In the genomic region with DNA sequence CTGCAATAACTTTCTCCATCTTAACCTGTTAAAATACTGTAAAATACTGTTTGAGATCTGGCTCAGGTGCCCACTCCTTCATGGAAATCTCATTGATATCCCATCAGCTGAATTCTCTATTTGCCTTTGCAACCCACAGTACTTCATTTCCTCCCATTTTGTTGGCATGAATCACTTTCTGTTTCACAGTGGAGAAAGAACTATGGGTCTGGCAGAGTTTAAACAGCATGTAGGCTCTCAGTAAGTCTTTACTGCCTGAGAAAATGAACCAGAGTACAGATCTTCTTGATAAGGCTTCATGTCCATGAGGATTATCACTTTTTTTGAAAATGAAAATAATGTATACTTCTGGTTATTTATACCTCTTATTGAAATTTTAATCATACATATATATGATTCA, we compare ENCODE assay signal across 27 cellular contexts.
DNase-seq lines count a peak whose midpoint lies in the region; ATAC-seq and TF ChIP-seq lines count a peak whose summit lies in the region.
"Had no signal": no experiment of that assay in that cellular context is flagged by ENCODE, and none has a peak within 500 bp of the region (broad histone marks: within the 10 kb centered on the region; RNA-seq: fewer than 3 reads in every experiment).

No MANE protein-coding gene starts in this region.

- DNase-seq in DMS53 treated with DMSO at 0.1 percent for 48 hours (lab: John Stamatoyannopoulos, UW; ENCODE audit: unreplicated experiment) (peak; percentile 9), NCI-H226 (peak; percentile 21), epithelial cell of esophagus (ENCODE audit: low read depth) (peak; percentile 12), left lobe of liver (ENCODE audit: low spot score) (no peak), gastrocnemius medialis (no peak), AML-193 (lab: John Stamatoyannopoulos, UW) (no peak), smooth muscle cell (lab: John Stamatoyannopoulos, UW; ENCODE audit: unreplicated experiment) (no peak), anterior cingulate cortex (lab: John Stamatoyannopoulos, UW) (no peak)
- DNase-seq: activated CD4-positive, alpha-beta T cell treated with anti-CD3 and anti-CD28 coated beads for 1 hour; activated CD8-positive, alpha-beta T cell treated with anti-CD3 and anti-CD28 coated beads, Interleukin-2, amount 10 ng/mL, durations not matched to agents 7 days and 5 days; activated effector memory CD4-positive, alpha-beta T cell treated with anti-CD3 and anti-CD28 coated beads, Interleukin-2, amount 50 U/mL, for 16 hours; activated naive CD8-positive, alpha-beta T cell treated with anti-CD3 and anti-CD28 coated beads, Interleukin-2, amount 10 ng/mL, durations not matched to agents 7 days and 5 days; activated T-cell treated with anti-CD3 and anti-CD28 coated beads for 4 hours; CD4-positive, alpha-beta T cell; dermis blood vessel endothelial cell; GOT3; NCI-H1694; NCI-H2171; ovary; RPMI8226; stimulated activated naive CD8-positive, alpha-beta T cell treated with anti-CD3 and anti-CD28 coated beads, Interleukin-15, Interleukin-2, amounts not matched to agents 100 U/mL and 50 U/mL, for 24 hours; uterus had no signal

- TF ChIP-seq POLR2A in gastrocnemius medialis (IDR thresholded peaks at IDR 0.05): no peak

- H3K27me3 ChIP-seq in gastrocnemius medialis (no peaks in the 10 kb centered on the region), smooth muscle cell (ENCODE audit: low read depth) (no peaks in the 10 kb centered on the region)
- H3K27me3 ChIP-seq: cardiac muscle cell, hepatocyte, ovary, right atrium auricular region, uterus had no signal

- no peaks in the 10 kb centered on the region for H4K20me1 ChIP-seq in smooth muscle cell (ENCODE audit: low read depth)

- in situ Hi-C loops in gastrocnemius medialis (cut with MboI; ENCODE audit: low sequenced_read_pairs in 4 of 4): no loop called here

- no peaks in the 10 kb centered on the region for H3K9me3 ChIP-seq in gastrocnemius medialis
- no peaks in the 10 kb centered on the region for H3K9me3 ChIP-seq in smooth muscle cell (replicated peaks; ENCODE audit: low read depth)
- H3K9me3 ChIP-seq: ovary, right atrium auricular region, thoracic aorta, uterus had no signal

- no peak for TF ChIP-seq CTCF in epithelial cell of esophagus (IDR thresholded peaks at IDR 0.05; ENCODE audit: insufficient read depth, low read depth, low read length, missing control alignments)
- TF ChIP-seq CTCF in gastrocnemius medialis (IDR thresholded peaks at IDR 0.05 in 4 of 5, conservative IDR thresholded peaks at IDR 0.05 in 1 of 5): no peak
- TF ChIP-seq CTCF in smooth muscle cell (IDR thresholded peaks at IDR 0.05; ENCODE audit: borderline replicate concordance, insufficient read depth, poor library complexity, severe bottlenecking): no peak

- H3K4me3 ChIP-seq in epithelial cell of esophagus (ENCODE audit: low read length) (no peak overlapping the region), gastrocnemius medialis (no peak overlapping the region), smooth muscle cell (no peak overlapping the region)
- H3K4me3 ChIP-seq: cardiac muscle cell, hepatocyte, ovary, right atrium auricular region, thoracic aorta, uterus had no signal

- no peaks in the 10 kb centered on the region for H3K4me1 ChIP-seq in gastrocnemius medialis
- H3K4me1 ChIP-seq in smooth muscle cell (ENCODE audit: low read depth): no peaks in the 10 kb centered on the region
- H3K4me1 ChIP-seq: right atrium auricular region, uterus had no signal

- H3K9ac ChIP-seq in smooth muscle cell (ENCODE audit: low read depth): no peak overlapping the region

- no peak overlapping the region for H2AFZ ChIP-seq in smooth muscle cell (ENCODE audit: low read depth)
- H2AFZ ChIP-seq: hepatocyte had no signal

- no peak overlapping the region for H3K27ac ChIP-seq in gastrocnemius medialis
- no peak overlapping the region for H3K27ac ChIP-seq in smooth muscle cell (ENCODE audit: low read depth)
- H3K27ac ChIP-seq: cardiac muscle cell, hepatocyte, ovary, right atrium auricular region, thoracic aorta, uterus had no signal

- ATAC-seq in left lobe of liver: peak; percentile 29
- ATAC-seq in gastrocnemius medialis: no peak
- ATAC-seq: activated CD8-positive, alpha-beta T cell treated with anti-CD3 and anti-CD28 coated beads, Interleukin-2, amount 10 ng/mL, durations not matched to agents 7 days and 5 days; natural killer cell treated with Interleukin-12 subunit alpha and Interleukin-12 subunit beta and Interleukin-15 and Interleukin-18, amount 100 ng/mL, for 72 hours; stimulated activated naive CD8-positive, alpha-beta T cell treated with anti-CD3 and anti-CD28 coated beads, Interleukin-15, Interleukin-2, amounts not matched to agents 100 U/mL and 50 U/mL, for 24 hours had no signal

- H3K79me2 ChIP-seq in smooth muscle cell (ENCODE audit: low read depth): no peaks in the 10 kb centered on the region
- H3K79me2 ChIP-seq: hepatocyte had no signal

- H3K36me3 ChIP-seq in gastrocnemius medialis: no peaks in the 10 kb centered on the region
- no peaks in the 10 kb centered on the region for H3K36me3 ChIP-seq in smooth muscle cell (ENCODE audit: low read depth)
- H3K36me3 ChIP-seq: cardiac muscle cell, ovary, right atrium auricular region, thoracic aorta, uterus had no signal

- intact Hi-C loops in gastrocnemius medialis (cut with DNase I; ENCODE audit: low total_unique reads): no loop called here

- no peaks in the 10 kb centered on the region for H3F3A ChIP-seq in smooth muscle cell (ENCODE audit: low read depth)

- H3K4me2 ChIP-seq in smooth muscle cell: no peak overlapping the region
- H3K4me2 ChIP-seq: hepatocyte had no signal

Comparison
In these comparisons a context has a peak if more than half of its experiments do, and no peak if none do; other contexts are left out.
1. DNase-seq: peak in DMS53 treated with DMSO at 0.1 percent for 48 hours (single experiment), NCI-H226 (single experiment) and epithelial cell of esophagus (single experiment); none in left lobe of liver (single experiment), gastrocnemius medialis (0 of 2), AML-193 (0 of 2), smooth muscle cell (single experiment) and anterior cingulate cortex (0 of 58).